Comparison of ENCODE assay signal across 16 cellular contexts in the genomic region with DNA sequence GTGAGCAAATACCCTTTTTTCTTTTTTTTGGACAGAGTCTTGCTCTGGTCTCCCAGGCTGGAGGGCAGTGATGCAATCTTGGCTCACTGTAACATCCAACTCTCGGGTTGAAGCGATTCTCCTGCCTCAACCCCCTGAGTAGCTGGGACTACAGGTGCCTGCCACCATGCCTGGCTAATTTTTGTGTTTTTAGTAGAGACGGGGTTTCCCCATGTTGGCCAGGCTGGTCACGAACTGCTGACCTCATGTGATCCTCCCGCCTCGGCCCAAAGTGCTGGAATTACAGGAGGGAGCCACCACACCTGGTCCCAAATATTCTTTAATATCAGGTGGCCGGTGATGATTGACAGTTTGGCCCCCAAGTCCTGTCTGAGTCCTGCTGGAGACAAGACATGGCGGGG. TPM values are rescaled to one million over a fixed set of nuclear protein-coding genes. Genes with fewer than 3 reads are reported as not detected.
DNase-seq lines count a peak whose midpoint lies in the region; ATAC-seq and TF ChIP-seq lines count a peak whose summit lies in the region.
"Had no signal": no experiment of that assay in that cellular context is flagged by ENCODE, and none has a peak within 500 bp of the region (broad histone marks: within the 10 kb centered on the region; RNA-seq: fewer than 3 reads in every experiment).

No MANE protein-coding gene starts in this region.

- no peaks in the 10 kb centered on the region for H3K9me2 ChIP-seq in SU-DHL-6 (replicated peaks; ENCODE audit: insufficient read depth, low read length)

- H3K4me3 ChIP-seq in HL-60 (replicated peaks; ENCODE audit: insufficient read depth, low read length) = no peak overlapping the region
- no peak overlapping the region for H3K4me3 ChIP-seq in SU-DHL-6 (ENCODE audit: insufficient read depth, low read length, poor library complexity, severe bottlenecking)
- H3K4me3 ChIP-seq in smooth muscle cell = no peak overlapping the region

- H3K9me3 ChIP-seq in SU-DHL-6 (ENCODE audit: insufficient read depth, low read length) (no peaks in the 10 kb centered on the region), smooth muscle cell (replicated peaks; ENCODE audit: low read depth) (no peaks in the 10 kb centered on the region)

- no peak for DNase-seq in T-helper 1 cell
- peak in 1 of 2 experiments; percentile 71 for DNase-seq in HL-60 (ENCODE audit: low read depth in 1 of 2, low spot score in 1 of 2)
- DNase-seq in natural killer cell = no peak
- no peak for DNase-seq in COR-L47 (lab: John Stamatoyannopoulos, UW)
- no peak for DNase-seq in smooth muscle cell (lab: John Stamatoyannopoulos, UW; ENCODE audit: unreplicated experiment)
- DNase-seq: activated CD4-positive, alpha-beta T cell treated with anti-CD3 and anti-CD28 coated beads, Interleukin-2, amount 50 U/mL, for 4 hours; activated effector memory CD4-positive, alpha-beta T cell treated with anti-CD3 and anti-CD28 coated beads, Interleukin-2, amount 50 U/mL, for 16 hours; CD8-positive, alpha-beta T cell; GDM1; NCI-H1436 treated with DMSO at 0.1 percent for 48 hours; NCI-H510A treated with DMSO at 0.1 percent for 48 hours; stimulated activated CD4-positive, alpha-beta T cell treated with anti-CD3 and anti-CD28 coated beads, Interleukin-4, amount 100 ng/mL, for 1 hour had no signal

- H3K27ac Mint-ChIP-seq in T-helper 1 cell treated with Interleukin-12 subunit alpha and Interleukin-12 subunit beta and Interleukin-4 antibody, amounts not matched to agents 30 μg/mL and 1 μg/mL, for 36 hours = peak overlapping the region; percentile 85
- H3K27ac Mint-ChIP-seq in natural killer cell = peak overlapping the region; percentile 83 to 86
- H3K27ac Mint-ChIP-seq: CD8-positive, alpha-beta T cell; nephron had no signal

- H3K9me3 Mint-ChIP-seq in T-helper 1 cell treated with Interleukin-12 subunit alpha and Interleukin-12 subunit beta and Interleukin-4 antibody, amounts not matched to agents 30 μg/mL and 1 μg/mL, for 36 hours = no peaks in the 10 kb centered on the region
- no peaks in the 10 kb centered on the region for H3K9me3 Mint-ChIP-seq in natural killer cell
- H3K9me3 Mint-ChIP-seq: CD8-positive, alpha-beta T cell; nephron had no signal

- H3K36me3 Mint-ChIP-seq in T-helper 1 cell treated with Interleukin-12 subunit alpha and Interleukin-12 subunit beta and Interleukin-4 antibody, amounts not matched to agents 30 μg/mL and 1 μg/mL, for 36 hours (ENCODE audit: low read depth) = peaks cover 5% of the 10 kb centered on the region
- no peaks in the 10 kb centered on the region for H3K36me3 Mint-ChIP-seq in natural killer cell
- H3K36me3 Mint-ChIP-seq: CD8-positive, alpha-beta T cell had no signal

- peaks cover 22% of the 10 kb centered on the region for H3K4me1 Mint-ChIP-seq in T-helper 1 cell treated with Interleukin-12 subunit alpha and Interleukin-12 subunit beta and Interleukin-4 antibody, amounts not matched to agents 30 μg/mL and 1 μg/mL, for 36 hours (ENCODE audit: low read depth)
- peaks cover 33 to 53% of the 10 kb centered on the region in 2 donors for H3K4me1 Mint-ChIP-seq in natural killer cell
- H3K4me1 Mint-ChIP-seq: nephron had no signal

- TF ChIP-seq CTCF in HL-60 (IDR thresholded peaks at IDR 0.05; ENCODE audit: insufficient read depth, low read length) (no peak), SU-DHL-6 (IDR thresholded peaks at IDR 0.05; ENCODE audit: insufficient read depth, low read length, poor library complexity, severe bottlenecking) (no peak), natural killer cell (IDR thresholded peaks at IDR 0.05) (no peak), smooth muscle cell (IDR thresholded peaks at IDR 0.05; ENCODE audit: borderline replicate concordance, insufficient read depth, poor library complexity, severe bottlenecking) (no peak)

- H3K4me2 ChIP-seq in SU-DHL-6 (ENCODE audit: low read depth, low read length, poor library complexity, severe bottlenecking) = peak overlapping the region; percentile 32
- no peak overlapping the region for H3K4me2 ChIP-seq in smooth muscle cell

- ATAC-seq in natural killer cell (no peak), GM18867 (IDR thresholded peaks at IDR 0.05; ENCODE audit: unreplicated experiment) (no peak)
- ATAC-seq: CD8-positive, alpha-beta T cell had no signal

- H3F3A ChIP-seq in SU-DHL-6 (ENCODE audit: insufficient read depth) (peaks cover 18% of the 10 kb centered on the region), smooth muscle cell (ENCODE audit: low read depth) (no peaks in the 10 kb centered on the region)

- H4K20me1 ChIP-seq in SU-DHL-6 (ENCODE audit: low read depth, low read length) (no peaks in the 10 kb centered on the region), smooth muscle cell (ENCODE audit: low read depth) (no peaks in the 10 kb centered on the region)

- H2AFZ ChIP-seq in SU-DHL-6 (ENCODE audit: low read depth, low read length, severe bottlenecking) (no peak overlapping the region), smooth muscle cell (ENCODE audit: low read depth) (no peak overlapping the region)

- H3K4me3 Mint-ChIP-seq in T-helper 1 cell treated with Interleukin-12 subunit alpha and Interleukin-12 subunit beta and Interleukin-4 antibody, amounts not matched to agents 30 μg/mL and 1 μg/mL, for 36 hours = no peak overlapping the region
- H3K4me3 Mint-ChIP-seq in natural killer cell = no peak overlapping the region
- H3K4me3 Mint-ChIP-seq: CD8-positive, alpha-beta T cell; nephron had no signal

- 92% methylated on average over 8 of the region's 8 CpGs for WGBS in smooth muscle cell (ENCODE audit: low lambda C conversion rate)

- H3K4me1 ChIP-seq in smooth muscle cell (ENCODE audit: low read depth) = no peaks in the 10 kb centered on the region

- peak overlapping the region; percentile 91 for H3K27ac ChIP-seq in HL-60 (replicated peaks)
- H3K27ac ChIP-seq in SU-DHL-6 (ENCODE audit: low read depth, low read length) = peak overlapping the region; percentile 76
- no peak overlapping the region for H3K27ac ChIP-seq in smooth muscle cell (ENCODE audit: low read depth)

- no peaks in the 10 kb centered on the region for H3K36me3 ChIP-seq in SU-DHL-6 (ENCODE audit: low read length)
- no peaks in the 10 kb centered on the region for H3K36me3 ChIP-seq in smooth muscle cell (ENCODE audit: low read depth)

- H3K9ac ChIP-seq in SU-DHL-6 (ENCODE audit: low read length) (peak overlapping the region; percentile 39; the same call in 1 of the 2 replicates), smooth muscle cell (ENCODE audit: low read depth) (no peak overlapping the region)

- H3K27me3 Mint-ChIP-seq in T-helper 1 cell treated with Interleukin-12 subunit alpha and Interleukin-12 subunit beta and Interleukin-4 antibody, amounts not matched to agents 30 μg/mL and 1 μg/mL, for 36 hours (ENCODE audit: low read depth) = no peaks in the 10 kb centered on the region
- H3K27me3 Mint-ChIP-seq in natural killer cell (ENCODE audit: low read depth in 2 of 2) = no peaks in the 10 kb centered on the region

- intact Hi-C loops in natural killer cell (cut with micrococcal nuclease) = no loop called here

- no peaks in the 10 kb centered on the region for H3K27me3 ChIP-seq in HL-60 (ENCODE audit: insufficient read depth, poor library complexity, severe bottlenecking)
- H3K27me3 ChIP-seq in SU-DHL-6 (ENCODE audit: low read length) = no peaks in the 10 kb centered on the region
- H3K27me3 ChIP-seq in smooth muscle cell (ENCODE audit: low read depth) = no peaks in the 10 kb centered on the region

- H3K79me2 ChIP-seq in SU-DHL-6 (ENCODE audit: insufficient read depth, low read length) = peaks cover 7% of the 10 kb centered on the region; the same call in 1 of the 2 replicates
- no peaks in the 10 kb centered on the region for H3K79me2 ChIP-seq in smooth muscle cell (ENCODE audit: low read depth)

RNA-seq across cellular contexts. Expression of gene LAT2, which starts 6.6 kb away (rescaled TPM):
- total RNA-seq in natural killer cell (100 to 1,000 TPM; 124 to 163 (median 145) TPM), smooth muscle cell (0.54 TPM in 1 of 2 replicates, not detected in the other)
- polyA plus RNA-seq in smooth muscle cell = 0.39 TPM in 1 of 2 replicates, not detected in the other

RNA-seq across cellular contexts. Expression of gene RFC2, which starts 37.8 kb away (rescaled TPM):
- total RNA-seq in natural killer cell = 10 to 100 TPM; 16.9 to 26.5 (median 20.5) TPM
- total RNA-seq in smooth muscle cell = 12.9 and 29.4 TPM in 2 replicates
- 20.5 and 28.9 TPM in 2 replicates for polyA plus RNA-seq in smooth muscle cell

RNA-seq across cellular contexts. Expression of gene EIF4H, which starts 42.2 kb away (rescaled TPM):
- total RNA-seq in natural killer cell = 100 to 1,000 TPM; 286 to 294 (median 294) TPM
- 168 and 198 TPM in 2 replicates for total RNA-seq in smooth muscle cell
- polyA plus RNA-seq in smooth muscle cell = 222 and 241 TPM in 2 replicates

Comparison
In these comparisons a context has a peak if more than half of its experiments do, and no peak if none do; other contexts are left out.
1. RNA of gene LAT2, which starts 6.6 kb away (total RNA-seq): 124 to 163 TPM in natural killer cell; 0.54 TPM in smooth muscle cell; every median in the first group is over 10 times any median in the second.